ENCODE assay signal across 34 cellular contexts in the genomic region with DNA sequence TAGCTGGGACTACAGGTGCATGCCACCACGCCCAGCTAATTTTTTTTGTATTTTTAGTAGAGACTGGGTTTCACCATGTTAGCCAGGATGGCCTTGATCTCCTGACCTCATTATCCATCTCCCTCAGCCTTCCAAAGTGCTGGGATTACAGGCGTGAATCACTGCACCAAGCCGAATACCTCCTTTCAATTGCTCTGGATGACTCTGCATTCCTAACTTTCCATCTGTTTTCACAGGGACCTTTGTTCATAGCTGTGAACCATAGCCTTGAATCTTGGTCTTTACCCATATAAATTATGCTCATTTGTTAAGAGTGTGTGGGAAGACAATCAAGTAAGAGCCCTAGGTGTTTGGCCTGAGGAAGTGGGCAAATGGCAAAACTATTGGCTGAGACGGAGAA.
"Had no signal": no experiment of that assay in that cellular context is flagged by ENCODE, and none has a peak within 500 bp of the region (broad histone marks: within the 10 kb centered on the region; RNA-seq: fewer than 3 reads in every experiment).

No MANE protein-coding gene starts in this region.

- H3K36me3 ChIP-seq: adrenal gland, ascending aorta, cardiac muscle cell, WERI-Rb-1 had no signal

- H3K27ac ChIP-seq: adrenal gland, ascending aorta, cardiac muscle cell, WERI-Rb-1 had no signal

- H3K4me1 ChIP-seq: adrenal gland, ascending aorta had no signal

- H3K4me3 ChIP-seq: adrenal gland, ascending aorta, cardiac muscle cell had no signal

- H3K27me3 ChIP-seq: adrenal gland, ascending aorta, cardiac muscle cell had no signal

- DNase-seq: activated CD4-positive, alpha-beta memory T cell treated with anti-CD3 and anti-CD28 coated beads for 36 hours; activated CD4-positive, alpha-beta T cell treated with anti-CD3 and anti-CD28 coated beads for 1 hour; activated CD4-positive, alpha-beta T cell treated with anti-CD3 and anti-CD28 coated beads for 36 hours; activated CD4-positive, alpha-beta T cell treated with anti-CD3 and anti-CD28 coated beads, Interleukin-2, amount 10 ng/mL, durations not matched to agents 24 days and 14 days; activated CD4-positive, alpha-beta T cell treated with anti-CD3 and anti-CD28 coated beads, Interleukin-2, amount 50 U/mL, for 1 hour; activated CD4-positive, alpha-beta T cell treated with anti-CD3 and anti-CD28 coated beads, Interleukin-2, amount 50 U/mL, for 4 hours; activated CD4-positive, CD25-positive, alpha-beta regulatory T cell; activated CD8-positive, alpha-beta memory T cell treated with anti-CD3 and anti-CD28 coated beads, Interleukin-2, amount 50 U/mL, for 4 hours; activated CD8-positive, alpha-beta T cell treated with anti-CD3 and anti-CD28 coated beads for 36 hours; activated effector memory CD4-positive, alpha-beta T cell treated with anti-CD3 and anti-CD28 coated beads, Interleukin-2, amount 50 U/mL, for 16 hours; activated gamma-delta T cell treated with Interleukin-2 at 50 U/mL for 16 hours; activated naive CD4-positive, alpha-beta T cell; activated naive CD4-positive, alpha-beta T cell treated with anti-CD3 and anti-CD28 coated beads for 36 hours; activated naive CD4-positive, alpha-beta T cell treated with anti-CD3 and anti-CD28 coated beads, Interleukin-2, amount 50 U/mL, for 16 hours; activated naive CD8-positive, alpha-beta T cell treated with anti-CD3 and anti-CD28 coated beads for 36 hours; activated T-cell treated with anti-CD3 and anti-CD28 coated beads for 4 hours; activated T-cell treated with anti-CD3 and anti-CD28 coated beads, Interleukin-2, amount 50 U/mL, for 1 hour; activated T-cell treated with anti-CD3 and anti-CD28 coated beads, Interleukin-2, amount 50 U/mL, for 4 hours; activated T-cell treated with anti-CD3 and anti-CD28 coated beads, Interleukin-2, amount 50 U/mL, for 72 hours; adrenal gland; amygdala; anterior cingulate cortex; caudate nucleus; cerebellar nuclear complex; T-helper 1 cell; T-helper 2 cell; T-helper 9 cell; WERI-Rb-1 had no signal

- ATAC-seq: activated CD4-positive, alpha-beta T cell treated with anti-CD3 and anti-CD28 coated beads for 36 hours; activated CD4-positive, CD25-positive, alpha-beta regulatory T cell treated with anti-CD3 and anti-CD28 coated beads, Interleukin-2, amount 50 U/mL, for 24 hours; activated CD8-positive, alpha-beta T cell treated with anti-CD3 and anti-CD28 coated beads for 36 hours; activated naive CD4-positive, alpha-beta T cell treated with anti-CD3 and anti-CD28 coated beads, Interleukin-2, amount 50 U/mL, for 72 hours; activated T-cell treated with anti-CD3 and anti-CD28 coated beads, Interleukin-2, amount 50 U/mL, for 4 hours; activated T-cell treated with anti-CD3 and anti-CD28 coated beads, Interleukin-2, amount 50 U/mL, for 72 hours; activated T-helper 17 cell treated with anti-CD3 and anti-CD28 coated beads, Interleukin-2, amount 50 U/mL, for 72 hours; WTC11 had no signal
